ENCODE assay signal across 8 cellular contexts in the genomic region with DNA sequence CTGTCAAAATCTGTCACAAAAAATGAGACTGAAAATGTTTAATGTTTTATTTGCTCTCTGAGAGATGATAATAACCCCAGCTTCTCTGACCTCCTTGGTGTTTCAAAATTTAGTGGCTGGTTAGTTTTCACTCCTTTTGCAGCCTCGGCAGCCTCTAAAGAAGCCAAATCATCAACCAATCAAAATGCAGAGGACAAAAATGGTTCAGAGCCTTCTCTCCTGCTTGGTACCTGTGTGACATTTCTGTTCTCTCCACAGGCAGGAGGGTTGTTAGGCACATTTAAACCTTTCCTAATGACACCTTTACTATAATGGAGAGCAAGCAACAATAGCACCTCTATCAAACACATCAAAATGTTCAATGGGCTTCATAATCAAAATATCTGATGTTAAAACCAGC.
"Had no signal": no experiment of that assay in that cellular context is flagged by ENCODE, and none has a peak within 500 bp of the region (broad histone marks: within the 10 kb centered on the region; RNA-seq: fewer than 3 reads in every experiment).

No MANE protein-coding gene starts in this region.

- H3K27ac ChIP-seq: GM23248 had no signal

- ATAC-seq: HCT116, K562 had no signal

- H3K36me3 ChIP-seq: HAP-1 had no signal

- H3K9ac ChIP-seq: GM23248 had no signal

- DNase-seq: GM23248, GOT3, H7, HFFc6, IMR-90 had no signal

- H3K9me3 ChIP-seq: HAP-1 had no signal

- H3K4me3 ChIP-seq: GM23248, HAP-1, K562 had no signal
